In the genomic region with DNA sequence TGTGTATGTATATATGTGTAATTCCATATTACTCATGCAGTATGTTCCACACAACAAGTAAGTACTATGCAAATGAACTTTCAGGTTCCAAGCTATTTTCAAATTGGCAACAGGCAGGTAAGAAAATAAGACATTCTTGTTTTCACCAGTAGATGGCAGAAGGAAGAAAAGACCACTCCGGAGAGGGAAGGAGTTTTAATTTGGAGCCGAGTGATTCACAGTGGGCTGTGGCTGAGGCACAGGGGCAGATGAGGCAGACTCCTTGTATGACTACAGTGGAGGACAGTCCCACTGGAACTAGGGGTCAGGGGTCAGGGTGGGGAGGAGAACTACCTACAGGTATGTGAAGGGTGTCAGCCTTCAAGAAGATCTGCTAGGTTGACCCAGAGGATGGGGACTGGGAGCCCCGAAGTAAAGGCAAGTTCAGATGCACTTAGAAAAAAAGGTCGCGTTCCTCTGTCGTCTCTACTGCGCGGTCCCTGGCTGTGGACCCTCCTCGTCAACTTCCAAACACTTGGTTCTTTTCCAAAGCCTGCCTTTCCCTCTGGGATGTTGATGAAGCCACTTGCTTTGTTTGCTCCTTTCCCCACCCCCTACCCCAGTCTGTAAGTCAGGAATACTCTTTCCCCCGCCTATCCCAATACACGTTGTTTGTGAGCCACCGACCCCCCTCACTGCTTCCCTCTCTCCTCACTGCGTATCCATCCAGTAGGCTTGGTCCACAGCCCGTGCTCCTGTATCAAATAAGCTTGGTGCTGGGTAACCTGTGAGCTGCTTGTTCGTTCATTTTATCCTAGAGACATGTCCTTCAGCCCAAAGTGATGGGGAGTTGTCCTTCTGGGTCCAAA, we compare ENCODE assay signal across 7 cellular contexts. TPM values are rescaled to one million over a fixed set of nuclear protein-coding genes. Genes with fewer than 3 reads are reported as not detected.
DNase-seq lines count a peak whose midpoint lies in the region; ATAC-seq and TF ChIP-seq lines count a peak whose summit lies in the region.

No MANE protein-coding gene starts in this region.

- CTCF ChIA-PET in Panc1 (lab: Charles Lee), result interaction anchor here (0.5 to 0.7 kb wide), 3 partner anchors 35 to 59 kb away, joined by 3 to 12 read pairs (median 6); no protein-coding TSS in a partner anchor

- in situ Hi-C loops in Panc1 (cut with HindIII; ENCODE audit: low pct_unique_long_range_greater_than_20kb, low sequenced_read_pairs), result no loop called here

- peak overlapping the region; percentile 93 for H3K27ac ChIP-seq in Panc1 (ENCODE audit: low read length)
- H3K27ac ChIP-seq in cardiac muscle cell, result no peak overlapping the region

- TF ChIP-seq CTCF in GM12875 (IDR thresholded peaks at IDR 0.05; ENCODE audit: borderline replicate concordance, insufficient read depth, low read depth, low read length), result peak; percentile 46; the same call in 1 of the 2 replicates
- peak; percentile 70; the same call in 1 of the 2 replicates for TF ChIP-seq CTCF in Panc1 (IDR thresholded peaks at IDR 0.05)
- TF ChIP-seq CTCF in cardiac muscle cell (IDR thresholded peaks at IDR 0.05; ENCODE audit: low read depth, low read length), result peak; percentile 66

- intact Hi-C loops in Panc1 (cut with micrococcal nuclease; ENCODE audit: unreplicated experiment), result loop anchor here (1.0 kb wide), 1 partner anchor 55 kb away; no protein-coding TSS in a partner anchor

- H3K36me3 ChIP-seq in Panc1 (ENCODE audit: control insufficient read depth, insufficient read depth, low read length), result peaks cover 6% of the 10 kb centered on the region; the same call in 1 of the 2 replicates
- peaks cover 11% of the 10 kb centered on the region for H3K36me3 ChIP-seq in cardiac muscle cell

- DNase-seq in HK-2 (ENCODE audit: unreplicated experiment) (peak; percentile 65), Panc1 (ENCODE audit: low read depth, low spot score) (peak; percentile 71), cardiac muscle cell (ENCODE audit: low read depth in 1 of 2, low spot score in 1 of 2) (peak; percentile 49 to 79), renal cortical epithelial cell (ENCODE audit: low read depth) (peak; percentile 85)
- peak; percentile 9 for DNase-seq in activated gamma-delta T cell treated with anti-CD3 and anti-CD28 coated beads, Interleukin-2, amount 50 U/mL, for 16 hours (ENCODE audit: low read depth)

- peaks cover 62% of the 10 kb centered on the region for H3K4me1 ChIP-seq in Panc1 (ENCODE audit: control insufficient read depth, insufficient read depth, low read length)
- H3K4me1 ChIP-seq in cardiac muscle cell (ENCODE audit: low read depth), result no peaks in the 10 kb centered on the region

- H3K4me3 ChIP-seq in GM12875 (ENCODE audit: low read depth, low read length), result no peak overlapping the region
- H3K4me3 ChIP-seq in Panc1 (ENCODE audit: low read depth in 2 of 2, low read length in 2 of 2), result no peak overlapping the region
- no peak overlapping the region for H3K4me3 ChIP-seq in cardiac muscle cell

- ATAC-seq in Panc1, result peak; percentile 53
- ATAC-seq in HG02610 (IDR thresholded peaks at IDR 0.05; ENCODE audit: unreplicated experiment), result no peak

- BruUV-seq in Panc1 (replicated peaks; lab: Mats Ljungman, UMichigan), result no TSS peak

- POLR2A ChIA-PET in Panc1 (lab: Charles Lee), result interaction anchor here (0.6 to 0.9 kb wide), 6 partner anchors 13 to 65 kb away, joined by 3 to 18 read pairs (median 6); no protein-coding TSS in a partner anchor

- H3K9me3 ChIP-seq in Panc1 (ENCODE audit: control insufficient read depth, insufficient read depth, low read depth, low read length) (no peaks in the 10 kb centered on the region), cardiac muscle cell (ENCODE audit: low read depth) (no peaks in the 10 kb centered on the region)

- H3K27me3 ChIP-seq in Panc1 (ENCODE audit: control insufficient read depth, insufficient read depth, low read length) (no peaks in the 10 kb centered on the region), cardiac muscle cell (no peaks in the 10 kb centered on the region)

RNA-seq across cellular contexts. Expression of a gene that starts 24.1 kb away (rescaled TPM):
- total RNA-seq in Panc1 (2021; ENCODE audit: unreplicated experiment) (115 TPM), cardiac muscle cell (42.0 and 48.3 TPM in 2 replicates), renal cortical epithelial cell (102 and 135 TPM in 2 replicates)
- polyA plus RNA-seq in Panc1 (2012; ENCODE audit: insufficient read length), result 51.5 TPM
- 67.6 and 73.5 TPM in 2 replicates for polyA plus RNA-seq in cardiac muscle cell

RNA-seq across cellular contexts. Expression of a gene that starts 51.8 kb away (rescaled TPM):
- total RNA-seq in Panc1 (2021; ENCODE audit: unreplicated experiment) (4.1 TPM), cardiac muscle cell (2.6 and 14.2 TPM in 2 replicates), renal cortical epithelial cell (1.5 and 3.6 TPM in 2 replicates)
- 6.6 TPM for polyA plus RNA-seq in Panc1 (2012; ENCODE audit: insufficient read length)
- 4.0 and 11.5 TPM in 2 replicates for polyA plus RNA-seq in cardiac muscle cell

RNA-seq across cellular contexts. Expression of a gene that starts 54.1 kb away (rescaled TPM):
- total RNA-seq in Panc1 (2021; ENCODE audit: unreplicated experiment) (648 TPM), cardiac muscle cell (0.53 and 1.5 TPM in 2 replicates), renal cortical epithelial cell (55.9 and 101 TPM in 2 replicates)
- polyA plus RNA-seq in Panc1 (2012; ENCODE audit: insufficient read length), result 548 TPM
- polyA plus RNA-seq in cardiac muscle cell, result 0.23 and 0.24 TPM in 2 replicates

Comparison
In these comparisons a context has a peak if more than half of its experiments do, and no peak if none do; other contexts are left out.
1. DNase-seq: peak in every context shown above with its lines; median percentile 85 in renal cortical epithelial cell; 71 in Panc1; 65 in HK-2; 64 in cardiac muscle cell; 9 in activated gamma-delta T cell treated with anti-CD3 and anti-CD28 coated beads, Interleukin-2, amount 50 U/mL, for 16 hours.
2. RNA of a gene that starts 54.1 kb away (total RNA-seq): 648 TPM in Panc1 (single experiment) and 55.9 to 101 TPM in renal cortical epithelial cell; 0.53 to 1.5 TPM in cardiac muscle cell; every median in the first group is over 10 times any median in the second.
3. Peak in every context shown above with its lines, with median percentiles within 50 percentile points of each other: CTCF ChIP-seq.